ENCODE assay signal across 8 cellular contexts in the genomic region with DNA sequence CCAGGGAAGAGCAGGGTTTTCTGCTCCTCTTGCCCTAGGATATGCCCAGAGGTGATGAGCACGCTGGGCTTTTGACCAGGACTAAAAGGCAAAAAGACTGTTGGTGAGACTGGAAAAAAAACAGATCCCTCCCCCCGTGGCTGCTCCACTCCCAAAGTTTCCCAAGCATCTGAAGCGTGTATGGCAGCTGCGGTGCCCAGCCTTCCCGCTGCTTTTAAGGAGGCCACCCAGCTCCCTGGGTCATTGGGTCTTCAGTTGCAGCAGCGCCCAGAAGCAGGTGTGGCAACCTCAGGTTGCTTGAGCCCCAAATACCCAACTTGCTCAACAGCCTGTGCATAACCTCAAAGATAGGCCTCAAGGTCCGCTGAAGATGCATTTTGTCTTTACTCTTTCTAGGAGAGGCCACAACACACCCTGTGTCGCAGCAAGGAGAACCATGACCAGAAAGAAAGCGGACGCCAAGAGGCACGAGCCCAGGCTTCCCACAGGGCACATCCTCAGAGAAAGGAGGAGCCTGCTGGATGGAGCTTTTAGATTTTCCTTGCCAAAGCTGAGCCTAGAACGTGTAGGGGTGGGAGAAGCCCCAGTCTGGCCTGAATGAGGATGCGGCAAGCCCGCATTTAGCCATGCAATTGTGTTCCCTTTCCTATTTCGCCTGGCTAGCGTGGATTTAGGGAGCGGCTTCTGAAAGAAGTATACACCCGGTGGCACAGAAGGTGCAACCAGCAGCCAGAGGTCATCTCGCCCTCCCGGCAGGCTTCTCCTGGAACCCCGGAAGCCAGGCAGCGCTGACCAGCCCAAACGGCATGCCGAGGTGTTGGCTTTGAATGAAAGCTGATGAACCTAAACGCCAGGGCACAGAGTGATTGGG. TPM values are rescaled to one million over a fixed set of nuclear protein-coding genes. Genes with fewer than 3 reads are reported as not detected.
DNase-seq lines count a peak whose midpoint lies in the region; ATAC-seq, FAIRE-seq and TF ChIP-seq lines count a peak whose summit lies in the region.

No MANE protein-coding gene starts in this region.

- peak overlapping the region; percentile 99 for H3K4me2 ChIP-seq in astrocyte (ENCODE audit: low read length)

- H3K4me3 ChIP-seq in astrocyte (ENCODE audit: insufficient read depth, low read depth, low read length) (peak overlapping the region; percentile 8), thyroid gland (replicated peaks in 1 of 3) (peak overlapping the region in 1 of 3 donors; percentile 32), MG63 (no peak overlapping the region)

- H3K27me3 Mint-ChIP-seq in activated T-cell treated with anti-CD3 and anti-CD28 coated beads, Interleukin-2, amount 50 U/mL, for 4 hours (ENCODE audit: low read depth), result peaks cover 3% of the 10 kb centered on the region
- H3K27me3 Mint-ChIP-seq in astrocyte (ENCODE audit: low read depth, unreplicated experiment), result peaks cover 2% of the 10 kb centered on the region

- no peak overlapping the region for H3K27ac ChIP-seq in astrocyte (ENCODE audit: low read depth, low read length)
- H3K27ac ChIP-seq in thyroid gland, result no peak overlapping the region

- H3K27me3 ChIP-seq in astrocyte (ENCODE audit: insufficient read depth, low read length), result peaks cover 14% of the 10 kb centered on the region
- H3K27me3 ChIP-seq in thyroid gland, result no peaks in the 10 kb centered on the region
- H3K27me3 ChIP-seq in MG63, result no peaks in the 10 kb centered on the region

- no peak for DNase-seq in activated T-cell treated with anti-CD3 and anti-CD28 coated beads, Interleukin-2, amount 50 U/mL, for 4 hours
- DNase-seq in activated T-cell treated with anti-CD3 and anti-CD28 coated beads, Interleukin-2, amount 50 U/mL, for 48 hours, result no peak
- DNase-seq in astrocyte (ENCODE audit: low read depth) (no peak), medulla oblongata (ENCODE audit: extremely low spot score) (peak; percentile 38), thyroid gland (peak; percentile 21 to 40), T-helper 9 cell (no peak), MG63 (no peak)

- peak overlapping the region; percentile 81 for H3K4me3 Mint-ChIP-seq in activated T-cell treated with anti-CD3 and anti-CD28 coated beads, Interleukin-2, amount 50 U/mL, for 4 hours
- no peak overlapping the region for H3K4me3 Mint-ChIP-seq in astrocyte (ENCODE audit: unreplicated experiment)

- TF ChIP-seq CTCF in astrocyte (IDR thresholded peaks at IDR 0.05; ENCODE audit: insufficient read depth, low read depth, low read length) (no peak), thyroid gland (IDR thresholded peaks at IDR 0.05) (no peak)

- H3K4me1 ChIP-seq in astrocyte (ENCODE audit: insufficient read depth, low read length) (peaks cover 20% of the 10 kb centered on the region), thyroid gland (peaks cover 7 to 26% of the 10 kb centered on the region in 2 donors)

- FAIRE-seq in astrocyte (lab: Jason Lieb, UNC), result no peak

- H3K9ac ChIP-seq in astrocyte (ENCODE audit: low read length), result no peak overlapping the region

- no peak for ATAC-seq in activated T-cell treated with anti-CD3 and anti-CD28 coated beads, Interleukin-2, amount 50 U/mL, for 4 hours
- ATAC-seq in GM21381 (IDR thresholded peaks at IDR 0.05; ENCODE audit: unreplicated experiment), result no peak

- no peaks in the 10 kb centered on the region for H3K36me3 Mint-ChIP-seq in activated T-cell treated with anti-CD3 and anti-CD28 coated beads, Interleukin-2, amount 50 U/mL, for 4 hours (ENCODE audit: insufficient read depth)
- H3K36me3 Mint-ChIP-seq in astrocyte (ENCODE audit: low read depth, unreplicated experiment), result peaks cover 3% of the 10 kb centered on the region

- H3K79me2 ChIP-seq in astrocyte (ENCODE audit: insufficient read depth, low read length), result no peaks in the 10 kb centered on the region

- H2AFZ ChIP-seq in astrocyte (ENCODE audit: low read depth, low read length), result peak overlapping the region; percentile 49

- intact Hi-C loops in thyroid gland (cut with DNase I), result no loop called here

- no peak overlapping the region for H3K27ac Mint-ChIP-seq in astrocyte (ENCODE audit: unreplicated experiment)

- peaks cover 21% of the 10 kb centered on the region for H3K4me1 Mint-ChIP-seq in activated T-cell treated with anti-CD3 and anti-CD28 coated beads, Interleukin-2, amount 50 U/mL, for 4 hours (ENCODE audit: low read depth)
- peaks cover 7% of the 10 kb centered on the region for H3K4me1 Mint-ChIP-seq in astrocyte (ENCODE audit: low read depth, unreplicated experiment)

- H3K36me3 ChIP-seq in astrocyte (ENCODE audit: insufficient read depth, low read length), result no peaks in the 10 kb centered on the region
- no peaks in the 10 kb centered on the region for H3K36me3 ChIP-seq in thyroid gland
- no peaks in the 10 kb centered on the region for H3K36me3 ChIP-seq in MG63

- H4K20me1 ChIP-seq in astrocyte (ENCODE audit: insufficient read depth, low read length), result no peaks in the 10 kb centered on the region

- no peak for TF ChIP-seq POLR2A in thyroid gland (IDR thresholded peaks at IDR 0.05)

- no peaks in the 10 kb centered on the region for H3K9me3 Mint-ChIP-seq in activated T-cell treated with anti-CD3 and anti-CD28 coated beads, Interleukin-2, amount 50 U/mL, for 4 hours
- no peaks in the 10 kb centered on the region for H3K9me3 Mint-ChIP-seq in astrocyte (ENCODE audit: unreplicated experiment)

- H3K9me3 ChIP-seq in astrocyte (ENCODE audit: insufficient read depth, low read depth, low read length), result no peaks in the 10 kb centered on the region
- no peaks in the 10 kb centered on the region for H3K9me3 ChIP-seq in thyroid gland
- no peaks in the 10 kb centered on the region for H3K9me3 ChIP-seq in MG63

- 56 to 60% methylated on average over 21 to 25 of the region's 25 CpGs for WGBS in thyroid gland, 2 donors

RNA-seq across cellular contexts. Expression of gene SRGAP3, which starts 1.9 kb away (rescaled TPM):
- total RNA-seq in activated T-cell treated with anti-CD3 and anti-CD28 coated beads, Interleukin-2, amount 50 U/mL, for 4 hours, result 1 to 10 TPM in 1 of 3 donors, under 1 TPM in 2; 0.27 to 2.0 (median 0.42) TPM
- 3.9 and 5.4 TPM in 2 replicates for total RNA-seq in astrocyte
- total RNA-seq in thyroid gland, result 10 to 100 TPM; 14.7 to 58.9 (median 18.7) TPM
- total RNA-seq in MG63 (2014; rRNA removed; shearing (Covaris generic); ENCODE audit: low replicate concordance), result 0.07 and 0.25 TPM in 2 replicates

Comparison
In these comparisons a context has a peak if more than half of its experiments do, and no peak if none do; other contexts are left out.
1. DNase-seq: peak in medulla oblongata (single experiment) and thyroid gland (2 of 2); none in activated T-cell treated with anti-CD3 and anti-CD28 coated beads, Interleukin-2, amount 50 U/mL, for 4 hours (single experiment), activated T-cell treated with anti-CD3 and anti-CD28 coated beads, Interleukin-2, amount 50 U/mL, for 48 hours (0 of 2), astrocyte (single experiment), T-helper 9 cell (single experiment) and MG63 (single experiment).